Comparison of ENCODE assay signal across 1 cellular context in genomic region chr2:136356111-136357033, GRCh38.
TF ChIP-seq lines count a peak whose summit lies in the region.

No MANE protein-coding gene starts in this region.

TF ChIP-seq in GM23338, 12 proteins besides CTCF, POLR2A, EP300 and RAD21 (continued from another document):
- TF ChIP-seq ZNF462 (CRISPR knock-in tag; IDR thresholded peaks at IDR 0.05) (no peak), ZNF331 (CRISPR knock-in tag; IDR thresholded peaks at IDR 0.05; ENCODE audit: low read depth) (no peak), NANOG (IDR thresholded peaks at IDR 0.05; ENCODE audit: borderline replicate concordance) (no peak), STAT1 (IDR thresholded peaks at IDR 0.05; ENCODE audit: unreplicated experiment) (no peak)
